In the genomic region with DNA sequence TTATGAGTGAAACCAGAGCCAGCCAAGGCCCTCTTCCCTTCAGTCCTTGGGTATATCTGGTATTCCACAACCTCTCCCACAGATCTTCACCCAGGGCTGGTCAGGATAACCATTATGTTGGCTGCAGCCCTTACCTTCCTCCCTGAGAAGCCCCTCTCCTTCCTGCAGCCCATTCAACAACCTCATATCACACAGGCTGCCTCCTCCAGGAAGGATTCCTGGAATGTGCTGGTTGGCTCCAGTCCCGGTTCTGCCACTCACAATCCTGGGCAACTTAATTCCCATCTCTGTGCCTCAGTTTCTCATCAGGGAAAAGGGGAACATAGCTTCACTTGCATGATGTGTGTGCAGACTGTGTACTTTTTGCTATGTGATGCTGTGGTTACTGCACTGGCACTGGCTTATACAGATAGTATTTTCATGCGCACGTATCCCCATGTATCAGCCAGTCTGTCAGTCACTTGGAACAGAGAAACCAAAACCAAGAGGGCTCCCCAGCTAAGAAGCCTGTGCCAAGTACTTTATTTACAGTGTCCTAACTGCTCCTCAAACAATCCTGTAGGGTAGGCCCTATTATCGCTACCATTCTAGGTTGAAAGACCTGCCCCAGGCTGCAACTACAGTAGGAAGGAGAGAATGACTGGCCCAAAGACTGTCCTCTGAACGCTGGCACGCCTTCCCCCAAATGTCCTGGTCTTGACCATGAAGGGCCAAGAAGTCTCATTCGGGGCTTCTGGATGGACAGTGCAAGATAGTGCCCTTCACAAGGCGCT, we compare ENCODE assay signal across 11 cellular contexts. TPM values are rescaled to one million over a fixed set of nuclear protein-coding genes. Genes with fewer than 3 reads are reported as not detected.
DNase-seq lines count a peak whose midpoint lies in the region; ATAC-seq lines count a peak whose summit lies in the region.
"Had no signal": no experiment of that assay in that cellular context is flagged by ENCODE, and none has a peak within 500 bp of the region (broad histone marks: within the 10 kb centered on the region; RNA-seq: fewer than 3 reads in every experiment).

No MANE protein-coding gene starts in this region.

- in situ Hi-C loops in HAP-1 (cut with MboI; ENCODE audit: low sequenced_read_pairs), result no loop called here

- no peaks in the 10 kb centered on the region for H3K4me1 ChIP-seq in HAP-1

- intact Hi-C loops in activated T-helper 2 cell treated with anti-CD3 and anti-CD28 coated beads, Interferon-gamma antibody, Interleukin-2, Interleukin-4, amounts not matched to agents 10 μg/mL and 5 μg/mL and 100 μg/mL, durations not matched to agents 14 hours and 24 hours and 36 hours (cut with micrococcal nuclease), result no loop called here

- no peak overlapping the region for H3K4me3 Mint-ChIP-seq in activated T-helper 2 cell treated with anti-CD3 and anti-CD28 coated beads, Interferon-gamma antibody, Interleukin-2, Interleukin-4, amounts not matched to agents 10 μg/mL and 5 μg/mL and 100 μg/mL, durations not matched to agents 14 hours and 24 hours and 36 hours (ENCODE audit: low read depth)
- no peak overlapping the region for H3K4me3 Mint-ChIP-seq in immature natural killer cell
- H3K4me3 Mint-ChIP-seq in stimulated activated naive B cell treated with anti-CD40 and anti-IgM and Interleukin-4, amounts not matched to agents 10 μg/mL and 1 μg/mL and 100 μg/mL, for 72 hours, result peak overlapping the region in 1 of 2 donors; percentile 29
- H3K4me3 Mint-ChIP-seq: GM23338 had no signal

- H3K4me3 ChIP-seq in HAP-1, result no peak overlapping the region
- H3K4me3 ChIP-seq: GM23338 had no signal

- peaks cover 17% of the 10 kb centered on the region for H3K4me1 Mint-ChIP-seq in activated T-helper 2 cell treated with anti-CD3 and anti-CD28 coated beads, Interferon-gamma antibody, Interleukin-2, Interleukin-4, amounts not matched to agents 10 μg/mL and 5 μg/mL and 100 μg/mL, durations not matched to agents 14 hours and 24 hours and 36 hours (ENCODE audit: low read depth)
- peaks cover 12 to 20% of the 10 kb centered on the region in 2 donors for H3K4me1 Mint-ChIP-seq in immature natural killer cell
- H3K4me1 Mint-ChIP-seq in stimulated activated naive B cell treated with anti-CD40 and anti-IgM and Interleukin-4, amounts not matched to agents 10 μg/mL and 1 μg/mL and 100 μg/mL, for 72 hours, result peaks cover 70 to 90% of the 10 kb centered on the region in 2 donors

- DNase-seq in HT-29 (ENCODE audit: low spot score) (peak; percentile 3), immature natural killer cell (no peak), COR-L47 (lab: John Stamatoyannopoulos, UW) (no peak), DMS79 (lab: John Stamatoyannopoulos, UW) (no peak), HAP-1 (ENCODE audit: low spot score in 2 of 2) (no peak)
- no peak for DNase-seq in activated T-helper 2 cell treated with anti-CD3 and anti-CD28 coated beads, Interferon-gamma antibody, Interleukin-2, Interleukin-4, amounts not matched to agents 10 μg/mL and 5 μg/mL and 100 μg/mL, durations not matched to agents 14 hours and 24 hours and 36 hours (ENCODE audit: low spot score)
- no peak for DNase-seq in stimulated activated naive B cell treated with anti-CD40 and anti-IgM and Interleukin-4, amounts not matched to agents 10 μg/mL and 1 μg/mL and 100 μg/mL, for 72 hours
- DNase-seq: DMS79 treated with DMSO at 0.1 percent for 48 hours, head of caudate nucleus, NCI-H748 treated with DMSO at 0.1 percent for 48 hours had no signal

- peak overlapping the region; percentile 44 for H3K27ac Mint-ChIP-seq in activated T-helper 2 cell treated with anti-CD3 and anti-CD28 coated beads, Interferon-gamma antibody, Interleukin-2, Interleukin-4, amounts not matched to agents 10 μg/mL and 5 μg/mL and 100 μg/mL, durations not matched to agents 14 hours and 24 hours and 36 hours
- H3K27ac Mint-ChIP-seq in immature natural killer cell, result peak overlapping the region in 4 of 6 donors; percentile 40 to 79 (median 69)
- peak overlapping the region; percentile 77 for H3K27ac Mint-ChIP-seq in stimulated activated naive B cell treated with anti-CD40 and anti-IgM and Interleukin-4, amounts not matched to agents 10 μg/mL and 1 μg/mL and 100 μg/mL, for 72 hours
- H3K27ac Mint-ChIP-seq: GM23338 had no signal

- H3K9me3 Mint-ChIP-seq in activated T-helper 2 cell treated with anti-CD3 and anti-CD28 coated beads, Interferon-gamma antibody, Interleukin-2, Interleukin-4, amounts not matched to agents 10 μg/mL and 5 μg/mL and 100 μg/mL, durations not matched to agents 14 hours and 24 hours and 36 hours, result no peaks in the 10 kb centered on the region
- H3K9me3 Mint-ChIP-seq in immature natural killer cell, result no peaks in the 10 kb centered on the region
- H3K9me3 Mint-ChIP-seq in stimulated activated naive B cell treated with anti-CD40 and anti-IgM and Interleukin-4, amounts not matched to agents 10 μg/mL and 1 μg/mL and 100 μg/mL, for 72 hours, result no peaks in the 10 kb centered on the region
- H3K9me3 Mint-ChIP-seq: GM23338 had no signal

- no peaks in the 10 kb centered on the region for H3K27me3 Mint-ChIP-seq in activated T-helper 2 cell treated with anti-CD3 and anti-CD28 coated beads, Interferon-gamma antibody, Interleukin-2, Interleukin-4, amounts not matched to agents 10 μg/mL and 5 μg/mL and 100 μg/mL, durations not matched to agents 14 hours and 24 hours and 36 hours (ENCODE audit: low read depth)
- H3K27me3 Mint-ChIP-seq in immature natural killer cell (ENCODE audit: low read depth in 3 of 3), result peaks cover 0 to 2% (median 0%) of the 10 kb centered on the region in 3 donors
- no peaks in the 10 kb centered on the region for H3K27me3 Mint-ChIP-seq in stimulated activated naive B cell treated with anti-CD40 and anti-IgM and Interleukin-4, amounts not matched to agents 10 μg/mL and 1 μg/mL and 100 μg/mL, for 72 hours

- H3K9me3 ChIP-seq in HAP-1, result no peaks in the 10 kb centered on the region

- peaks cover 13% of the 10 kb centered on the region for H3K36me3 Mint-ChIP-seq in activated T-helper 2 cell treated with anti-CD3 and anti-CD28 coated beads, Interferon-gamma antibody, Interleukin-2, Interleukin-4, amounts not matched to agents 10 μg/mL and 5 μg/mL and 100 μg/mL, durations not matched to agents 14 hours and 24 hours and 36 hours (ENCODE audit: low read depth)
- peaks cover 6 to 22% (median 8%) of the 10 kb centered on the region in 3 donors for H3K36me3 Mint-ChIP-seq in immature natural killer cell
- peaks cover 67 to 78% of the 10 kb centered on the region in 2 donors for H3K36me3 Mint-ChIP-seq in stimulated activated naive B cell treated with anti-CD40 and anti-IgM and Interleukin-4, amounts not matched to agents 10 μg/mL and 1 μg/mL and 100 μg/mL, for 72 hours

- peaks cover 3% of the 10 kb centered on the region for H3K36me3 ChIP-seq in HAP-1 (replicated peaks)

- H3K27me3 ChIP-seq in HAP-1 (ENCODE audit: low read depth), result no peaks in the 10 kb centered on the region

- no peak for ATAC-seq in stimulated activated naive B cell treated with anti-CD40 and anti-IgM and Interleukin-4, amounts not matched to agents 10 μg/mL and 1 μg/mL and 100 μg/mL, for 72 hours (replicated peaks)
- ATAC-seq: GM23338 had no signal

RNA-seq across cellular contexts. Expression of a gene that starts 39.9 kb away (rescaled TPM):
- total RNA-seq in HT-29 (2014; rRNA removed; shearing (Covaris generic)), result 32.6 and 40.7 TPM in 2 replicates
- 63.4 and 64.3 TPM in 2 replicates for total RNA-seq in activated T-helper 2 cell treated with anti-CD3 and anti-CD28 coated beads, Interferon-gamma antibody, Interleukin-2, Interleukin-4, amounts not matched to agents 10 μg/mL and 5 μg/mL and 100 μg/mL, durations not matched to agents 14 hours and 24 hours and 36 hours
- polyA plus RNA-seq in immature natural killer cell, result 10 to 100 TPM; 13.5 to 23.0 (median 17.3) TPM

RNA-seq across cellular contexts. Expression of a gene that starts 43.1 kb away (rescaled TPM):
- total RNA-seq in HT-29 (2014; rRNA removed; shearing (Covaris generic)), result 55.3 and 55.4 TPM in 2 replicates
- 16.9 and 18.5 TPM in 2 replicates for total RNA-seq in activated T-helper 2 cell treated with anti-CD3 and anti-CD28 coated beads, Interferon-gamma antibody, Interleukin-2, Interleukin-4, amounts not matched to agents 10 μg/mL and 5 μg/mL and 100 μg/mL, durations not matched to agents 14 hours and 24 hours and 36 hours
- 1 to 10 TPM in 2 of 3 donors, not detected in 1; 1.4 to 2.3 TPM for polyA plus RNA-seq in immature natural killer cell
